1 cellular context compared by ENCODE assay signal in the genomic region with DNA sequence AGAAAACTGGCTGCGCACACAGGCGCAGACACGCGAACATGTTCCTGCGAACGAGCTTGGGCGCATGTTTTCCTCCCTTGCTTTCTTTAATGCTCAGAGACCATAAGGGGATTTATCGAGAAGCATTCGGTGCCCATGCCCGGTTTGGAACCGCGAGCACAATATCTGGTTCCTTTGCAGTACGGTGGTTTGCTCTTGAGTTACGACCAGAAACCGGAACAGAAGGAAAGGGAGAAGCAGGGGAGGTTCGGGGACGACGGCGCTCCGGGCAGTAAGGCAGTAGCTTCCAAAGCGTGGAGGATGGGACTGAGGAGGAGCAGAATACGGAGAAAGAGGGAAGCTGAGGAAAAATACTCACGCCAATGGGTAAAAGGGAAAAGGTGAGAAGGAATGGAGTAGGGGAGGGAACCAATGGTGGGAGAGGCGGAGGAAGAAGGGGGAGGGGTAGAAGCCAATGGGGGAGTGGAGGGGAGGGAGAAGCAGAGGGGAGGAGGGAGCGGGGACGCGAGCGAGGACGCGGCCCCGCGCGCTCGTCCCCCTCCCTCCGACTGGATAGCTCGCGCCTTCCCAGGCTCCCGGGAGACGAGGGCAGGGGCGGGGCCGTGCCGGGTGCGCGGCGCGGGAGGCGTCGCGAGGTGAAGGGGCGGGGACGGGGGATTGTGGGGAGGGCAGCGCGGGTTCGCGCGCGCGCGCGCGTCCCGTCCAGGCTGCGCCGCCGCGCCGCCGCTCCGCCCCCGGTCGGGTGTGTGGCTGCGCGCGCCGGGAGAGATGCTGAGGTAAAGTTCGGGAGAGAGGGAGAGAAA.
TF ChIP-seq lines count a peak whose summit lies in the region.

No MANE protein-coding gene starts in this region.

TF ChIP-seq in HepG2, 621 proteins besides CTCF, POLR2A, EP300 and RAD21 (continued from another document and continues in another):
- TF ChIP-seq, protein P1, sequence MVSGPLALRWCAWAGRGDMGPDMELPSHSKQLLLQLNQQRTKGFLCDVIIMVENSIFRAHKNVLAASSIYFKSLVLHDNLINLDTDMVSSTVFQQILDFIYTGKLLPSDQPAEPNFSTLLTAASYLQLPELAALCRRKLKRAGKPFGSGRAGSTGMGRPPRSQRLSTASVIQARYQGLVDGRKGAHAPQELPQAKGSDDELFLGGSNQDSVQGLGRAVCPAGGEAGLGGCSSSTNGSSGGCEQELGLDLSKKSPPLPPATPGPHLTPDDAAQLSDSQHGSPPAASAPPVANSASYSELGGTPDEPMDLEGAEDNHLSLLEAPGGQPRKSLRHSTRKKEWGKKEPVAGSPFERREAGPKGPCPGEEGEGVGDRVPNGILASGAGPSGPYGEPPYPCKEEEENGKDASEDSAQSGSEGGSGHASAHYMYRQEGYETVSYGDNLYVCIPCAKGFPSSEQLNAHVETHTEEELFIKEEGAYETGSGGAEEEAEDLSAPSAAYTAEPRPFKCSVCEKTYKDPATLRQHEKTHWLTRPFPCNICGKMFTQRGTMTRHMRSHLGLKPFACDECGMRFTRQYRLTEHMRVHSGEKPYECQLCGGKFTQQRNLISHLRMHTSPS (CRISPR knock-in tag; IDR thresholded peaks at IDR 0.05; ENCODE audit: low read depth): 0 out of 2 replicates have a peak, but pooled peaks have one; percentile 14
- TF ChIP-seq, protein P2, sequence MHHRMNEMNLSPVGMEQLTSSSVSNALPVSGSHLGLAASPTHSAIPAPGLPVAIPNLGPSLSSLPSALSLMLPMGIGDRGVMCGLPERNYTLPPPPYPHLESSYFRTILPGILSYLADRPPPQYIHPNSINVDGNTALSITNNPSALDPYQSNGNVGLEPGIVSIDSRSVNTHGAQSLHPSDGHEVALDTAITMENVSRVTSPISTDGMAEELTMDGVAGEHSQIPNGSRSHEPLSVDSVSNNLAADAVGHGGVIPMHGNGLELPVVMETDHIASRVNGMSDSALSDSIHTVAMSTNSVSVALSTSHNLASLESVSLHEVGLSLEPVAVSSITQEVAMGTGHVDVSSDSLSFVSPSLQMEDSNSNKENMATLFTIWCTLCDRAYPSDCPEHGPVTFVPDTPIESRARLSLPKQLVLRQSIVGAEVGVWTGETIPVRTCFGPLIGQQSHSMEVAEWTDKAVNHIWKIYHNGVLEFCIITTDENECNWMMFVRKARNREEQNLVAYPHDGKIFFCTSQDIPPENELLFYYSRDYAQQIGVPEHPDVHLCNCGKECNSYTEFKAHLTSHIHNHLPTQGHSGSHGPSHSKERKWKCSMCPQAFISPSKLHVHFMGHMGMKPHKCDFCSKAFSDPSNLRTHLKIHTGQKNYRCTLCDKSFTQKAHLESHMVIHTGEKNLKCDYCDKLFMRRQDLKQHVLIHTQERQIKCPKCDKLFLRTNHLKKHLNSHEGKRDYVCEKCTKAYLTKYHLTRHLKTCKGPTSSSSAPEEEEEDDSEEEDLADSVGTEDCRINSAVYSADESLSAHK (CRISPR knock-in tag; IDR thresholded peaks at IDR 0.05; ENCODE audit: borderline replicate concordance): peak; percentile 50; the same call in 1 of the 2 replicates
- no peak for TF ChIP-seq HMG20A (CRISPR knock-in tag; IDR thresholded peaks at IDR 0.05; ENCODE audit: borderline replicate concordance)
- peak; percentile 98 for TF ChIP-seq DNMT3B (CRISPR knock-in tag; conservative IDR thresholded peaks at IDR 0.05)
- TF ChIP-seq, protein P3, sequence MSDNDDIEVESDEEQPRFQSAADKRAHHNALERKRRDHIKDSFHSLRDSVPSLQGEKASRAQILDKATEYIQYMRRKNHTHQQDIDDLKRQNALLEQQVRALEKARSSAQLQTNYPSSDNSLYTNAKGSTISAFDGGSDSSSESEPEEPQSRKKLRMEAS (IDR thresholded peaks at IDR 0.05): no peak
- TF ChIP-seq NFRKB (IDR thresholded peaks at IDR 0.05): no peak
- TF ChIP-seq NBN (conservative IDR thresholded peaks at IDR 0.05): no peak
- TF ChIP-seq, protein P4, sequence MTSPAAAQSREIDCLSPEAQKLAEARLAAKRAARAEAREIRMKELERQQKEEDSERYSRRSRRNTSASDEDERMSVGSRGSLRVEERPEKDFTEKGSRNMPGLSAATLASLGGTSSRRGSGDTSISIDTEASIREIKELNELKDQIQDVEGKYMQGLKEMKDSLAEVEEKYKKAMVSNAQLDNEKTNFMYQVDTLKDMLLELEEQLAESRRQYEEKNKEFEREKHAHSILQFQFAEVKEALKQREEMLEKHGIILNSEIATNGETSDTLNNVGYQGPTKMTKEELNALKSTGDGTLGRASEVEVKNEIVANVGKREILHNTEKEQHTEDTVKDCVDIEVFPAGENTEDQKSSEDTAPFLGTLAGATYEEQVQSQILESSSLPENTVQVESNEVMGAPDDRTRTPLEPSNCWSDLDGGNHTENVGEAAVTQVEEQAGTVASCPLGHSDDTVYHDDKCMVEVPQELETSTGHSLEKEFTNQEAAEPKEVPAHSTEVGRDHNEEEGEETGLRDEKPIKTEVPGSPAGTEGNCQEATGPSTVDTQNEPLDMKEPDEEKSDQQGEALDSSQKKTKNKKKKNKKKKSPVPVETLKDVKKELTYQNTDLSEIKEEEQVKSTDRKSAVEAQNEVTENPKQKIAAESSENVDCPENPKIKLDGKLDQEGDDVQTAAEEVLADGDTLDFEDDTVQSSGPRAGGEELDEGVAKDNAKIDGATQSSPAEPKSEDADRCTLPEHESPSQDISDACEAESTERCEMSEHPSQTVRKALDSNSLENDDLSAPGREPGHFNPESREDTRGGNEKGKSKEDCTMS (CRISPR knock-in tag; conservative IDR thresholded peaks at IDR 0.05): no peak
- TF ChIP-seq NONO (IDR thresholded peaks at IDR 0.05): peak; percentile 92; the same call in 1 of the 2 replicates
- TF ChIP-seq NONO (CRISPR knock-in tag; conservative IDR thresholded peaks at IDR 0.05): peak; percentile 90; the same call in 1 of the 2 replicates
- no peak; the same call in none of the 2 replicates for TF ChIP-seq ZNF256 (CRISPR knock-in tag; conservative IDR thresholded peaks at IDR 0.05)
- no peak; the same call in 1 of the 2 replicates for TF ChIP-seq JUN (CRISPR knock-in tag; IDR thresholded peaks at IDR 0.05)
- no peak; the same call in 1 of the 2 replicates for TF ChIP-seq ZNF326 (CRISPR knock-in tag; IDR thresholded peaks at IDR 0.05; ENCODE audit: borderline replicate concordance)
- TF ChIP-seq HNRNPUL1 (IDR thresholded peaks at IDR 0.05; ENCODE audit: low read depth, low read length): no peak
- TF ChIP-seq SMARCC2 (IDR thresholded peaks at IDR 0.05): no peak
- TF ChIP-seq SCMH1 (CRISPR knock-in tag; IDR thresholded peaks at IDR 0.05; ENCODE audit: borderline replicate concordance): no peak
- TF ChIP-seq NR2C2 (CRISPR knock-in tag; IDR thresholded peaks at IDR 0.05; ENCODE audit: borderline replicate concordance): peak; percentile 75; the same call in 1 of the 2 replicates
- no peak for TF ChIP-seq SMC3 (IDR thresholded peaks at IDR 0.05; ENCODE audit: low read length)
- peak; percentile 37 for TF ChIP-seq JARID2 (CRISPR knock-in tag; IDR thresholded peaks at IDR 0.05; ENCODE audit: insufficient replicate concordance)
- peak; percentile 95 for TF ChIP-seq MEF2D (CRISPR knock-in tag; IDR thresholded peaks at IDR 0.05)
- no peak; the same call in 1 of the 2 replicates for TF ChIP-seq ZNF484 (CRISPR knock-in tag; IDR thresholded peaks at IDR 0.05; ENCODE audit: borderline replicate concordance, low read depth)
- TF ChIP-seq, protein P5, sequence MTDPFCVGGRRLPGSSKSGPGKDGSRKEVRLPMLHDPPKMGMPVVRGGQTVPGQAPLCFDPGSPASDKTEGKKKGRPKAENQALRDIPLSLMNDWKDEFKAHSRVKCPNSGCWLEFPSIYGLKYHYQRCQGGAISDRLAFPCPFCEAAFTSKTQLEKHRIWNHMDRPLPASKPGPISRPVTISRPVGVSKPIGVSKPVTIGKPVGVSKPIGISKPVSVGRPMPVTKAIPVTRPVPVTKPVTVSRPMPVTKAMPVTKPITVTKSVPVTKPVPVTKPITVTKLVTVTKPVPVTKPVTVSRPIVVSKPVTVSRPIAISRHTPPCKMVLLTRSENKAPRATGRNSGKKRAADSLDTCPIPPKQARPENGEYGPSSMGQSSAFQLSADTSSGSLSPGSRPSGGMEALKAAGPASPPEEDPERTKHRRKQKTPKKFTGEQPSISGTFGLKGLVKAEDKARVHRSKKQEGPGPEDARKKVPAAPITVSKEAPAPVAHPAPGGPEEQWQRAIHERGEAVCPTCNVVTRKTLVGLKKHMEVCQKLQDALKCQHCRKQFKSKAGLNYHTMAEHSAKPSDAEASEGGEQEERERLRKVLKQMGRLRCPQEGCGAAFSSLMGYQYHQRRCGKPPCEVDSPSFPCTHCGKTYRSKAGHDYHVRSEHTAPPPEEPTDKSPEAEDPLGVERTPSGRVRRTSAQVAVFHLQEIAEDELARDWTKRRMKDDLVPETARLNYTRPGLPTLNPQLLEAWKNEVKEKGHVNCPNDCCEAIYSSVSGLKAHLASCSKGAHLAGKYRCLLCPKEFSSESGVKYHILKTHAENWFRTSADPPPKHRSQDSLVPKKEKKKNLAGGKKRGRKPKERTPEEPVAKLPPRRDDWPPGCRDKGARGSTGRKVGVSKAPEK (CRISPR knock-in tag; IDR thresholded peaks at IDR 0.05; ENCODE audit: borderline replicate concordance): peak; percentile 99
- peak; percentile 56; the same call in 1 of the 2 replicates for TF ChIP-seq TBX3 (IDR thresholded peaks at IDR 0.05; ENCODE audit: borderline replicate concordance)
- peak; percentile 76; the same call in 1 of the 2 replicates for TF ChIP-seq KDM5A (IDR thresholded peaks at IDR 0.05; ENCODE audit: borderline replicate concordance, low read length)
- no peak for TF ChIP-seq ZNF652 (CRISPR knock-in tag; IDR thresholded peaks at IDR 0.05; ENCODE audit: borderline replicate concordance, low read depth)
- TF ChIP-seq ZNF354B (CRISPR knock-in tag; IDR thresholded peaks at IDR 0.05): no peak; the same call in 1 of the 2 replicates
- TF ChIP-seq CCDC6 (CRISPR knock-in tag; IDR thresholded peaks at IDR 0.05): peak; percentile 4; the same call in 1 of the 2 replicates
- TF ChIP-seq, protein P6, sequence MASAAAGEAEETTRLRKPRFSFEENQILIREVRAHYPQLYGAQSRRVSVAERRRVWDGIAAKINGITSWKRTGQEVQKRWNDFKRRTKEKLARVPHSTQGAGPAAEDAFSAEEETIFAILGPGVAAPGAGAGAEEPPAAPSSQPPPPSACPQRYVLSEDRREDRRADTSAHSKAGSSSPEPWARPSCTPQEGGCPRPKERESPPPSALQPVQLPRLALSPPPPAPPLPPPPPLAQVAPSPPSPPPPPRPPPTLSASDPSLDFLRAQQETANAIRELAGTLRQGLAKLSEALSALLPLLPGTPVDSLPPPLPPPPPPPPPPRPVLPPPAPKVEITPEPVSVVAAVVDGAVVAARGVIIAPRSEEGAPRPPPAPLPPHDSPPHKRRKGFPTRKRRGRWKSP (CRISPR knock-in tag; IDR thresholded peaks at IDR 0.05): peak; percentile 79; the same call in 1 of the 2 replicates
- peak; percentile 24 for TF ChIP-seq STAG1 (CRISPR knock-in tag; IDR thresholded peaks at IDR 0.05)
- TF ChIP-seq MEIS2 (CRISPR knock-in tag; IDR thresholded peaks at IDR 0.05): 0 out of 2 replicates have a peak, but pooled peaks have one; percentile 56
- TF ChIP-seq YEATS2 (CRISPR knock-in tag; IDR thresholded peaks at IDR 0.05; ENCODE audit: borderline replicate concordance): 0 out of 2 replicates have a peak, but pooled peaks have one; percentile 14
- TF ChIP-seq MBD4 (IDR thresholded peaks at IDR 0.05; ENCODE audit: borderline replicate concordance, low read length): no peak
- TF ChIP-seq ZNF124 (CRISPR knock-in tag; IDR thresholded peaks at IDR 0.05): no peak
- no peak for TF ChIP-seq TCF12 (IDR thresholded peaks at IDR 0.05)
- no peak for TF ChIP-seq TCF12 (CRISPR knock-in tag; IDR thresholded peaks at IDR 0.05)
- TF ChIP-seq ATRX (CRISPR knock-in tag; IDR thresholded peaks at IDR 0.05; ENCODE audit: borderline replicate concordance): no peak
- TF ChIP-seq, protein P7, sequence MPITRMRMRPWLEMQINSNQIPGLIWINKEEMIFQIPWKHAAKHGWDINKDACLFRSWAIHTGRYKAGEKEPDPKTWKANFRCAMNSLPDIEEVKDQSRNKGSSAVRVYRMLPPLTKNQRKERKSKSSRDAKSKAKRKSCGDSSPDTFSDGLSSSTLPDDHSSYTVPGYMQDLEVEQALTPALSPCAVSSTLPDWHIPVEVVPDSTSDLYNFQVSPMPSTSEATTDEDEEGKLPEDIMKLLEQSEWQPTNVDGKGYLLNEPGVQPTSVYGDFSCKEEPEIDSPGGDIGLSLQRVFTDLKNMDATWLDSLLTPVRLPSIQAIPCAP (CRISPR knock-in tag; IDR thresholded peaks at IDR 0.05; ENCODE audit: low read depth): 0 out of 2 replicates have a peak, but pooled peaks have one; percentile 69
- peak; percentile 54; the same call in 1 of the 2 replicates for TF ChIP-seq HNF4G (IDR thresholded peaks at IDR 0.05; ENCODE audit: borderline replicate concordance, low read depth, low read length)
- no peak for TF ChIP-seq HNF4G (CRISPR knock-in tag; IDR thresholded peaks at IDR 0.05; ENCODE audit: borderline replicate concordance, low read depth)
- TF ChIP-seq NR2F2 (IDR thresholded peaks at IDR 0.05; ENCODE audit: borderline replicate concordance, low read depth): no peak
- peak; percentile 93; the same call in 1 of the 2 replicates for TF ChIP-seq ZNF556 (CRISPR knock-in tag; IDR thresholded peaks at IDR 0.05; ENCODE audit: borderline replicate concordance)
- TF ChIP-seq NFKB2 (CRISPR knock-in tag; IDR thresholded peaks at IDR 0.05; ENCODE audit: borderline replicate concordance): no peak; the same call in 1 of the 2 replicates
- 0 out of 2 replicates have a peak, but pooled peaks have one; percentile 27 for TF ChIP-seq EEA1 (CRISPR knock-in tag; IDR thresholded peaks at IDR 0.05; ENCODE audit: borderline replicate concordance)
- no peak; the same call in none of the 2 replicates for TF ChIP-seq CBX5 (CRISPR knock-in tag; IDR thresholded peaks at IDR 0.05; ENCODE audit: borderline replicate concordance)
- TF ChIP-seq, protein P8, sequence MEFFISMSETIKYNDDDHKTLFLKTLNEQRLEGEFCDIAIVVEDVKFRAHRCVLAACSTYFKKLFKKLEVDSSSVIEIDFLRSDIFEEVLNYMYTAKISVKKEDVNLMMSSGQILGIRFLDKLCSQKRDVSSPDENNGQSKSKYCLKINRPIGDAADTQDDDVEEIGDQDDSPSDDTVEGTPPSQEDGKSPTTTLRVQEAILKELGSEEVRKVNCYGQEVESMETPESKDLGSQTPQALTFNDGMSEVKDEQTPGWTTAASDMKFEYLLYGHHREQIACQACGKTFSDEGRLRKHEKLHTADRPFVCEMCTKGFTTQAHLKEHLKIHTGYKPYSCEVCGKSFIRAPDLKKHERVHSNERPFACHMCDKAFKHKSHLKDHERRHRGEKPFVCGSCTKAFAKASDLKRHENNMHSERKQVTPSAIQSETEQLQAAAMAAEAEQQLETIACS (CRISPR knock-in tag; IDR thresholded peaks at IDR 0.05): peak; percentile 90
- peak; percentile 11; the same call in 1 of the 2 replicates for TF ChIP-seq SIX1 (CRISPR knock-in tag; IDR thresholded peaks at IDR 0.05; ENCODE audit: borderline replicate concordance)
- TF ChIP-seq, protein P9, sequence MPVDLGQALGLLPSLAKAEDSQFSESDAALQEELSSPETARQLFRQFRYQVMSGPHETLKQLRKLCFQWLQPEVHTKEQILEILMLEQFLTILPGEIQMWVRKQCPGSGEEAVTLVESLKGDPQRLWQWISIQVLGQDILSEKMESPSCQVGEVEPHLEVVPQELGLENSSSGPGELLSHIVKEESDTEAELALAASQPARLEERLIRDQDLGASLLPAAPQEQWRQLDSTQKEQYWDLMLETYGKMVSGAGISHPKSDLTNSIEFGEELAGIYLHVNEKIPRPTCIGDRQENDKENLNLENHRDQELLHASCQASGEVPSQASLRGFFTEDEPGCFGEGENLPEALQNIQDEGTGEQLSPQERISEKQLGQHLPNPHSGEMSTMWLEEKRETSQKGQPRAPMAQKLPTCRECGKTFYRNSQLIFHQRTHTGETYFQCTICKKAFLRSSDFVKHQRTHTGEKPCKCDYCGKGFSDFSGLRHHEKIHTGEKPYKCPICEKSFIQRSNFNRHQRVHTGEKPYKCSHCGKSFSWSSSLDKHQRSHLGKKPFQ (CRISPR knock-in tag; IDR thresholded peaks at IDR 0.05; ENCODE audit: insufficient replicate concordance): peak; percentile 85
- peak; percentile 75; the same call in 1 of the 2 replicates for TF ChIP-seq GTF3A (CRISPR knock-in tag; conservative IDR thresholded peaks at IDR 0.05)
